In genomic region chr14:77033622-77034521, GRCh38 we compare ENCODE assay signal across 1 cellular context.
TF ChIP-seq lines count a peak whose summit lies in the region.

No MANE protein-coding gene starts in this region.

TF ChIP-seq in H1, 55 proteins besides CTCF, POLR2A, EP300 and RAD21 (continued from another document):
- no peak for TF ChIP-seq CHD7 (IDR thresholded peaks at IDR 0.05; ENCODE audit: insufficient replicate concordance, low read length)
- TF ChIP-seq SUZ12 (IDR thresholded peaks at IDR 0.05; ENCODE audit: low read length) = no peak
- TF ChIP-seq RXRA (IDR thresholded peaks at IDR 0.05; ENCODE audit: insufficient read depth, low read depth, low read length) = peak; percentile 84; the same call in 1 of the 2 replicates
- TF ChIP-seq CEBPB (IDR thresholded peaks at IDR 0.05; ENCODE audit: low read depth, low read length) = peak; percentile 6; the same call in 1 of the 2 replicates
- no peak for TF ChIP-seq KDM5A (IDR thresholded peaks at IDR 0.05; ENCODE audit: low read length)
- no peak for TF ChIP-seq JUN (IDR thresholded peaks at IDR 0.05; ENCODE audit: low read depth, low read length)
- TF ChIP-seq SIN3A (conservative IDR thresholded peaks at IDR 0.05 in 1 of 2, IDR thresholded peaks at IDR 0.05 in 1 of 2; ENCODE audit: low read depth in 1 of 2, low read length in 2 of 2) = peak in 1 of 2 experiments; percentile 49; a peak in 1 of 4 replicates
- TF ChIP-seq CREB1 (IDR thresholded peaks at IDR 0.05) = no peak
- no peak for TF ChIP-seq ATF3 (IDR thresholded peaks at IDR 0.05; ENCODE audit: insufficient read depth, low read depth, low read length)
- TF ChIP-seq TEAD4 (IDR thresholded peaks at IDR 0.05; ENCODE audit: low read depth, low read length) = no peak
- no peak for TF ChIP-seq YY1 (IDR thresholded peaks at IDR 0.05; ENCODE audit: low read depth, low read length)
- no peak for TF ChIP-seq ATF2 (IDR thresholded peaks at IDR 0.05; ENCODE audit: low read length)
- no peak for TF ChIP-seq SP4 (IDR thresholded peaks at IDR 0.05; ENCODE audit: low read length)
- TF ChIP-seq RNF2 (IDR thresholded peaks at IDR 0.05; ENCODE audit: borderline replicate concordance, low read depth, low read length, missing control alignments, poor library complexity, severe bottlenecking) = no peak
- peak; percentile 38 for TF ChIP-seq MAX (IDR thresholded peaks at IDR 0.05)
- no peak for TF ChIP-seq TAF1 (IDR thresholded peaks at IDR 0.05; ENCODE audit: low read depth, low read length)
- TF ChIP-seq BCL11A (IDR thresholded peaks at IDR 0.05; ENCODE audit: low read depth in 2 of 2, low read length in 2 of 2) = no peak
- TF ChIP-seq JUND (IDR thresholded peaks at IDR 0.05; ENCODE audit: low read length) = no peak
- TF ChIP-seq EZH2 (IDR thresholded peaks at IDR 0.05; ENCODE audit: low read depth, low read length, severe bottlenecking) = no peak
- TF ChIP-seq POLR2AphosphoS5 (IDR thresholded peaks at IDR 0.05; ENCODE audit: low read depth, low read length) = peak; percentile 6
- no peak for TF ChIP-seq SIX5 (IDR thresholded peaks at IDR 0.05; ENCODE audit: low read depth, low read length)
- no peak for TF ChIP-seq MAFK (IDR thresholded peaks at IDR 0.05; ENCODE audit: low read depth, low read length)
- no peak for TF ChIP-seq PHF8 (conservative IDR thresholded peaks at IDR 0.05; ENCODE audit: low read depth, low read length)
- TF ChIP-seq TCF12 (IDR thresholded peaks at IDR 0.05; ENCODE audit: low read depth, low read length) = peak; percentile 95
- TF ChIP-seq KDM1A (IDR thresholded peaks at IDR 0.05; ENCODE audit: borderline replicate concordance, low read length) = peak; percentile 9; the same call in 1 of the 2 replicates
- peak; percentile 57 for TF ChIP-seq TAF7 (optimal IDR thresholded peaks at IDR 0.05; ENCODE audit: borderline replicate concordance, low read depth, low read length)
- TF ChIP-seq SAP30 (IDR thresholded peaks at IDR 0.05; ENCODE audit: insufficient read depth, insufficient replicate concordance, low read length) = no peak
- TF ChIP-seq TBP (IDR thresholded peaks at IDR 0.05; ENCODE audit: low read depth, low read length) = 0 out of 2 replicates have a peak, but pooled peaks have one; percentile 19
- TF ChIP-seq GTF2F1 (IDR thresholded peaks at IDR 0.05; ENCODE audit: borderline replicate concordance, low read depth, low read length) = no peak
- 0 out of 2 replicates have a peak, but pooled peaks have one; percentile 26 for TF ChIP-seq SRF (IDR thresholded peaks at IDR 0.05; ENCODE audit: low read depth, low read length)
- no peak for TF ChIP-seq POU5F1 (IDR thresholded peaks at IDR 0.05; ENCODE audit: low read depth, low read length)
- TF ChIP-seq BACH1 (IDR thresholded peaks at IDR 0.05; ENCODE audit: low read length) = peak; percentile 35
- TF ChIP-seq CBX5 (IDR thresholded peaks at IDR 0.05; ENCODE audit: low read depth, low read length) = no peak
- TF ChIP-seq CHD1 (IDR thresholded peaks at IDR 0.05; ENCODE audit: low read depth, low read length) = no peak
- no peak for TF ChIP-seq RFX5 (IDR thresholded peaks at IDR 0.05; ENCODE audit: borderline replicate concordance, low read depth, low read length)
- TF ChIP-seq RBBP5 (IDR thresholded peaks at IDR 0.05; ENCODE audit: borderline replicate concordance, low read depth, low read length) = no peak
- TF ChIP-seq SIRT6 (IDR thresholded peaks at IDR 0.05; ENCODE audit: low read length) = no peak
- no peak for TF ChIP-seq GABPA (IDR thresholded peaks at IDR 0.05; ENCODE audit: borderline replicate concordance, insufficient read depth, low read length)
- no peak for TF ChIP-seq NRF1 (IDR thresholded peaks at IDR 0.05; ENCODE audit: low read depth, low read length)
- TF ChIP-seq CTBP2 (IDR thresholded peaks at IDR 0.05; ENCODE audit: borderline replicate concordance, insufficient read depth, insufficient read length, low read length) = no peak
- no peak for TF ChIP-seq KDM4A (IDR thresholded peaks at IDR 0.05; ENCODE audit: low read depth, low read length, severe bottlenecking)
- TF ChIP-seq CHD2 (IDR thresholded peaks at IDR 0.05; ENCODE audit: low read length) = no peak; the same call in 1 of the 2 replicates
- TF ChIP-seq E2F6 (IDR thresholded peaks at IDR 0.05) = no peak; the same call in 1 of the 2 replicates
- TF ChIP-seq NANOG (IDR thresholded peaks at IDR 0.05; ENCODE audit: insufficient read depth, low read depth, low read length, poor library complexity, severe bottlenecking) = peak; percentile 14
- TF ChIP-seq SP1 (IDR thresholded peaks at IDR 0.05; ENCODE audit: low read depth, low read length) = peak; percentile 51; the same call in 1 of the 2 replicates
- no peak for TF ChIP-seq FOSL1 (IDR thresholded peaks at IDR 0.05; ENCODE audit: insufficient read depth, low read depth, low read length)
- TF ChIP-seq CBX8 (IDR thresholded peaks at IDR 0.05; ENCODE audit: borderline replicate concordance, low read depth, low read length) = no peak
- no peak for TF ChIP-seq EGR1 (IDR thresholded peaks at IDR 0.05; ENCODE audit: borderline replicate concordance, low read depth, low read length)
- TF ChIP-seq SP2 (IDR thresholded peaks at IDR 0.05; ENCODE audit: low read length) = no peak
- TF ChIP-seq HDAC6 (IDR thresholded peaks at IDR 0.05; ENCODE audit: low read depth, low read length) = no peak
